Comparison of ENCODE assay signal across 1 cellular context in genomic region chr19:44878119-44878865, GRCh38.
A peak's percentile ranks its signal among the peaks of the same experiment; 100 is the strongest.
TF ChIP-seq lines count a peak whose summit lies in the region.

No MANE protein-coding gene starts in this region.

TF ChIP-seq in K562, 482 proteins besides CTCF, POLR2A, EP300 and RAD21:
- TF ChIP-seq ILK (tag; IDR thresholded peaks at IDR 0.05; ENCODE audit: borderline replicate concordance, low read depth) (no peak), CGGBP1 (CRISPR knock-in tag; IDR thresholded peaks at IDR 0.05) (no peak), POLR2G (IDR thresholded peaks at IDR 0.05; ENCODE audit: low read depth, low read length) (peak; percentile 43; the same call in 1 of the 2 replicates)
